In the genomic region with DNA sequence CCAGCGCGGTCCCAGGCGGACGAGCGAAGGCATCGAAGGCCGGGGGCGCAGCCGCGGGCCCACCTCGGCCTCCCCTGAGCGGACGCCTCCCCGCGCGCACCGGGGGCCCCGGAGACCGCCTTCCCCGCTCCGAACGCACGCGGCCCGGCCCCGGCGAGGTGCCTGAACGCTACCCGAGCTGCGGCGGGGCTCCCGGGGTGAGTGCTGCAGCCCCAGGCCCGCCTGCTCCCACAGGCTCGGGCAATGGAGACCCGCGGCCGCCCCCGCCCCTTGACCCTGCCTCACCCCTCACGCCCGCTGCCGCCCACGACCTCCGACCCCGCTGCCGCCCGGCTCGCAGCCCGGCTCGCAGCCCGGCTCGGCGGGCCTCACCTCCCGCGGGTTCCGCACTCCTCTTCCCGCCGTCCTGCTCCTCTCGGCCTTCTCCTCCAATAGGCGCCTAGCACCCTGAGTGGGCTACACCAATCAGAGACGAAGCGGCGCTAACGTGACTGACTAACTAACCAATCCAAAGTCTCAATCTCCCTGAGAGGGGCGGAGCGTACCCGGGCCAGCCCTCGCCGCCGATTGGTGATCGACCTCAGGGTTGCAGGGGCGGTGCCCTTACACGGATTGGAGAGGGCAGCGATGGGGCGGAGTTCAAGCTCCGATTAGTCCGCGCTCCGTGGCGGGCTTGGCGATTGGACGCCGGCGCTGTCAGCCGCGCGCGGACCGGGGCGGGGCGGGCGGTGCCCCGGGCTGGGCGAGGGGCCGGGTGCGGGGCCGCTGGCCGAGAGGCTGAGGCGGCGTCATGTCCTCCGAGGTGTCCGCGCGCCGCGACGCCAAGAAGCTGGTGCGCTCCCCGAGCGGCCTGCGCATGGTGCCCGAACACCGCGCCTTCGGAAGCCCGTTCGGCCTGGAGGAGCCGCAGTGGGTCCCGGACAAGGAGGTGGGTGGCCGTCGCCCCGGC, we compare ENCODE assay signal across 7 cellular contexts. TPM values are rescaled to one million over a fixed set of nuclear protein-coding genes. Genes with fewer than 3 reads are reported as not detected.
DNase-seq lines count a peak whose midpoint lies in the region; ATAC-seq, FAIRE-seq and TF ChIP-seq lines count a peak whose summit lies in the region.

A gene (minus strand): TSS at position 400 of the 949 bp plus-strand sequence. CDS start 4,364 bp downstream, outside the sequence.
A gene (plus strand): TSS at position 759 of the 949 bp plus-strand sequence. CDS start 32 bp downstream, at position 791.

- peaks cover 16% of the 10 kb centered on the region for H3K4me1 ChIP-seq in hepatocyte (ENCODE audit: insufficient read depth)

- no peaks in the 10 kb centered on the region for H3K9me3 ChIP-seq in hepatocyte (ENCODE audit: low read depth)

- H3K4me3 ChIP-seq in hepatocyte, result peak within 1 kb of the TSS; percentile 94

- peak; percentile 94 for ATAC-seq in HG02981 (IDR thresholded peaks at IDR 0.05; ENCODE audit: unreplicated experiment)

- peak within 1 kb of the TSS; percentile 69 for H3K27ac ChIP-seq in hepatocyte

- peaks cover 34% of the 10 kb centered on the region for H4K20me1 ChIP-seq in hepatocyte (ENCODE audit: insufficient read depth, poor library complexity, severe bottlenecking)

- under 1% methylated on average over 61 of the region's 121 CpGs for WGBS in hepatocyte (ENCODE audit: low lambda C conversion rate, missing lambda C conversion rate)

- H3K4me2 ChIP-seq in hepatocyte, result peak within 1 kb of the TSS; percentile 99

- peak; percentile 100 for DNase-seq in GM18507 (ENCODE audit: extremely low spot score, insufficient read length, low read depth)
- peak; percentile 86 for DNase-seq in NCI-H2029 treated with DMSO at 0.1 percent for 48 hours (lab: John Stamatoyannopoulos, UW)
- DNase-seq in T-helper 9 cell, result peak; percentile 98
- DNase-seq in astrocyte of the hippocampus (ENCODE audit: low read depth, low spot score), result peak; percentile 100
- DNase-seq in hepatocyte (ENCODE audit: low spot score), result peak; percentile 100
- peak; percentile 96 for DNase-seq in renal cortical epithelial cell (ENCODE audit: low read depth)

- TF ChIP-seq CTCF in hepatocyte (IDR thresholded peaks at IDR 0.05; ENCODE audit: poor library complexity), result no peak

- FAIRE-seq in GM18507 (lab: Jason Lieb, UNC), result peak; percentile 100

- peaks cover 52% of the 10 kb centered on the region for H3K79me2 ChIP-seq in hepatocyte

- no peaks in the 10 kb centered on the region for H3K36me3 ChIP-seq in hepatocyte (replicated peaks; ENCODE audit: insufficient read depth, low read depth)

- H3K9me2 ChIP-seq in hepatocyte (replicated peaks; ENCODE audit: insufficient read depth), result no peaks in the 10 kb centered on the region

- peak within 1 kb of the TSS; percentile 39 for H2AFZ ChIP-seq in hepatocyte

- H3K27me3 ChIP-seq in hepatocyte, result no peaks in the 10 kb centered on the region

RNA-seq across cellular contexts. Expression of the first gene that starts in this region (rescaled TPM):
- 7.1 and 9.1 TPM in 2 replicates for total RNA-seq in hepatocyte
- 7.7 and 8.2 TPM in 2 replicates for polyA plus RNA-seq in hepatocyte
- 5.7 and 9.0 TPM in 2 replicates for total RNA-seq in renal cortical epithelial cell

RNA-seq across cellular contexts. Expression of the second gene that starts in this region (rescaled TPM):
- total RNA-seq in hepatocyte (39.4 and 59.2 TPM in 2 replicates), renal cortical epithelial cell (88.0 and 97.9 TPM in 2 replicates)
- 51.3 and 55.2 TPM in 2 replicates for polyA plus RNA-seq in hepatocyte

Comparison
In these comparisons a context has a peak if more than half of its experiments do, and no peak if none do; other contexts are left out.
1. Peak in every context shown above with its lines: DNase-seq, ATAC-seq, H3K4me3 ChIP-seq and H3K27ac ChIP-seq.